16 cellular contexts compared by ENCODE assay signal in genomic region chr2:237431856-237432255, GRCh38. TPM values are rescaled to one million over a fixed set of nuclear protein-coding genes. Genes with fewer than 3 reads are reported as not detected.
DNase-seq lines count a peak whose midpoint lies in the region; ATAC-seq and TF ChIP-seq lines count a peak whose summit lies in the region.
"Had no signal": no experiment of that assay in that cellular context is flagged by ENCODE, and none has a peak within 500 bp of the region (broad histone marks: within the 10 kb centered on the region; RNA-seq: fewer than 3 reads in every experiment).

No MANE protein-coding gene starts in this region.

- no peaks in the 10 kb centered on the region for H3K9me2 ChIP-seq in HCT116 (ENCODE audit: insufficient read depth)

- H3K9me3 ChIP-seq in HCT116 (ENCODE audit: control insufficient read depth in 1 of 2, insufficient read depth in 1 of 2, low read depth in 1 of 2, low read length in 2 of 2) (no peaks in the 10 kb centered on the region), Caco-2 (no peaks in the 10 kb centered on the region)
- no peaks in the 10 kb centered on the region for H3K9me3 ChIP-seq in naive thymus-derived CD4-positive, alpha-beta T cell (ENCODE audit: control insufficient read depth in 2 of 3, low read length in 3 of 3)
- H3K9me3 ChIP-seq: esophagus squamous epithelium, left ventricle myocardium inferior had no signal

- TF ChIP-seq CTCF in HCT116 (IDR thresholded peaks at IDR 0.05 in 2 of 3, conservative IDR thresholded peaks at IDR 0.05 in 1 of 3; ENCODE audit: borderline replicate concordance in 1 of 3, insufficient read depth in 1 of 3, low read depth in 2 of 3, low read length in 2 of 3) (no peak), Caco-2 (IDR thresholded peaks at IDR 0.05; ENCODE audit: insufficient read depth in 1 of 2, low read depth in 1 of 2, low read length in 1 of 2, severe bottlenecking in 1 of 2, unreplicated experiment in 1 of 2) (no peak)

- ATAC-seq in HCT116 (no peak), HG03095 (IDR thresholded peaks at IDR 0.05; ENCODE audit: unreplicated experiment) (no peak)
- ATAC-seq in activated naive CD8-positive, alpha-beta T cell treated with anti-CD3 and anti-CD28 coated beads, Interleukin-2, amount 50 U/mL, for 24 hours, result no peak
- ATAC-seq in naive thymus-derived CD4-positive, alpha-beta T cell, result no peak

- no peak overlapping the region for H3K9ac ChIP-seq in HCT116 (ENCODE audit: low read length)

- no peaks in the 10 kb centered on the region for H4K20me1 ChIP-seq in HCT116 (ENCODE audit: insufficient read depth)

- H3K27ac Mint-ChIP-seq in activated CD4-positive, alpha-beta T cell treated with anti-CD3 and anti-CD28 coated beads, Interleukin-2, amount 10 ng/mL, durations not matched to agents 24 days and 14 days, result peak overlapping the region; percentile 95
- peak overlapping the region; percentile 97 for H3K27ac Mint-ChIP-seq in activated naive CD8-positive, alpha-beta T cell treated with anti-CD3 and anti-CD28 coated beads, Interleukin-2, amount 50 U/mL, for 24 hours
- peak overlapping the region; percentile 16 to 100 (median 95) for H3K27ac Mint-ChIP-seq in naive thymus-derived CD4-positive, alpha-beta T cell
- no peak overlapping the region for H3K27ac Mint-ChIP-seq in Caco-2 (ENCODE audit: unreplicated experiment)

- H3K4me3 Mint-ChIP-seq in activated CD4-positive, alpha-beta T cell treated with anti-CD3 and anti-CD28 coated beads, Interleukin-2, amount 10 ng/mL, durations not matched to agents 24 days and 14 days, result peak overlapping the region; percentile 89
- H3K4me3 Mint-ChIP-seq in activated naive CD8-positive, alpha-beta T cell treated with anti-CD3 and anti-CD28 coated beads, Interleukin-2, amount 50 U/mL, for 24 hours, result peak overlapping the region; percentile 84
- H3K4me3 Mint-ChIP-seq in naive thymus-derived CD4-positive, alpha-beta T cell, result peak overlapping the region; percentile 6 to 83 (median 72)
- no peak overlapping the region for H3K4me3 Mint-ChIP-seq in Caco-2 (ENCODE audit: unreplicated experiment)

- no peak for TF ChIP-seq POLR2A in HCT116 (IDR thresholded peaks at IDR 0.05; ENCODE audit: borderline replicate concordance, extremely low read depth, insufficient read depth, insufficient read length)

- no peak overlapping the region for H3K27ac ChIP-seq in HCT116 (ENCODE audit: low read depth, low read length)
- H3K27ac ChIP-seq in naive thymus-derived CD4-positive, alpha-beta T cell (ENCODE audit: low read depth, low read length), result peak overlapping the region; percentile 64
- H3K27ac ChIP-seq: left ventricle myocardium inferior had no signal

- no peak for TF ChIP-seq RAD21 in HCT116 (IDR thresholded peaks at IDR 0.05; ENCODE audit: low read depth)

- peaks cover 27% of the 10 kb centered on the region for H3K36me3 Mint-ChIP-seq in activated CD4-positive, alpha-beta T cell treated with anti-CD3 and anti-CD28 coated beads, Interleukin-2, amount 10 ng/mL, durations not matched to agents 24 days and 14 days (ENCODE audit: low read depth)
- peaks cover 16% of the 10 kb centered on the region for H3K36me3 Mint-ChIP-seq in activated naive CD8-positive, alpha-beta T cell treated with anti-CD3 and anti-CD28 coated beads, Interleukin-2, amount 50 U/mL, for 24 hours (ENCODE audit: low read depth)
- H3K36me3 Mint-ChIP-seq in naive thymus-derived CD4-positive, alpha-beta T cell, result peaks cover 0 to 2% (median 0%) of the 10 kb centered on the region in 5 donors
- no peaks in the 10 kb centered on the region for H3K36me3 Mint-ChIP-seq in Caco-2 (ENCODE audit: insufficient read depth, unreplicated experiment)

- H3K4me2 ChIP-seq in HCT116 (ENCODE audit: low read length), result peak overlapping the region; percentile 61; the same call in 1 of the 2 replicates

- H3K36me3 ChIP-seq in HCT116 (ENCODE audit: control insufficient read depth in 1 of 2, insufficient read depth in 2 of 2, low read length in 2 of 2) (no peaks in the 10 kb centered on the region), Caco-2 (ENCODE audit: control insufficient read depth, insufficient read depth, low read length) (no peaks in the 10 kb centered on the region)
- no peaks in the 10 kb centered on the region for H3K36me3 ChIP-seq in naive thymus-derived CD4-positive, alpha-beta T cell (ENCODE audit: control insufficient read depth in 2 of 3, insufficient read depth in 3 of 3, low read length in 3 of 3)
- H3K36me3 ChIP-seq: esophagus squamous epithelium, left ventricle myocardium inferior had no signal

- intact Hi-C loops in activated CD4-positive, alpha-beta T cell treated with anti-CD3 and anti-CD28 coated beads, Interleukin-2, amount 10 ng/mL, durations not matched to agents 24 days and 14 days (cut with micrococcal nuclease), result loop anchor here (10.0 kb wide), 2 partner anchors 573 to 887 kb away; no protein-coding TSS in a partner anchor
- intact Hi-C loops in HCT116 (cut with micrococcal nuclease) (no loop called here), Caco-2 (cut with micrococcal nuclease; ENCODE audit: unreplicated experiment) (no loop called here)
- intact Hi-C loops in naive thymus-derived CD4-positive, alpha-beta T cell (cut with micrococcal nuclease), result loop anchor here in 1 of 2 donors (5.0 kb wide), 2 partner anchors 265 to 630 kb away; partner anchors contain the start of gene SCLY

- no peaks in the 10 kb centered on the region for H3K27me3 Mint-ChIP-seq in activated CD4-positive, alpha-beta T cell treated with anti-CD3 and anti-CD28 coated beads, Interleukin-2, amount 10 ng/mL, durations not matched to agents 24 days and 14 days
- H3K27me3 Mint-ChIP-seq in activated naive CD8-positive, alpha-beta T cell treated with anti-CD3 and anti-CD28 coated beads, Interleukin-2, amount 50 U/mL, for 24 hours, result peaks cover 3% of the 10 kb centered on the region
- H3K27me3 Mint-ChIP-seq in naive thymus-derived CD4-positive, alpha-beta T cell, result no peaks in the 10 kb centered on the region
- H3K27me3 Mint-ChIP-seq in Caco-2 (ENCODE audit: insufficient read depth, unreplicated experiment), result peaks cover 11% of the 10 kb centered on the region

- BruUV-seq in HCT116 (replicated peaks; lab: Mats Ljungman, UMichigan) (no TSS peak), Caco-2 (replicated peaks; lab: Mats Ljungman, UMichigan) (no TSS peak)

- H3K4me3 ChIP-seq in HCT116 (replicated peaks in 1 of 2; ENCODE audit: low read depth in 1 of 2, low read length in 2 of 2), result no peak overlapping the region
- no peak overlapping the region for H3K4me3 ChIP-seq in naive thymus-derived CD4-positive, alpha-beta T cell (ENCODE audit: low read length)
- no peak overlapping the region for H3K4me3 ChIP-seq in Caco-2 (ENCODE audit: low read depth, low read length)
- H3K4me3 ChIP-seq: left ventricle myocardium inferior had no signal

- H3K4me1 ChIP-seq in HCT116 (ENCODE audit: control insufficient read depth in 1 of 2, insufficient read depth in 2 of 2, low read length in 2 of 2) (peaks cover 0 to 23% of the 10 kb centered on the region in 2 experiments; a peak in 2 of 4 replicates), Caco-2 (no peaks in the 10 kb centered on the region)
- H3K4me1 ChIP-seq in naive thymus-derived CD4-positive, alpha-beta T cell (ENCODE audit: control insufficient read depth in 2 of 2, insufficient read depth in 2 of 2, low read length in 2 of 2), result peaks cover 54 to 90% of the 10 kb centered on the region in 2 donors

- H3K79me2 ChIP-seq in HCT116 (ENCODE audit: insufficient read depth, low read length), result no peaks in the 10 kb centered on the region

- POLR2A ChIA-PET in HCT116 (lab: Charles Lee) (no interaction called here), Caco-2 (lab: Charles Lee) (no interaction called here)
- POLR2A ChIA-PET in naive thymus-derived CD4-positive, alpha-beta T cell (lab: Charles Lee), result interaction anchor here (1.2 to 4.2 kb wide), 3 partner anchors 10 to 42 kb away, joined by 5 to 17 read pairs (median 5); no protein-coding TSS in a partner anchor

- DNase-seq in activated CD4-positive, alpha-beta T cell treated with anti-CD3 and anti-CD28 coated beads, Interleukin-2, amount 10 ng/mL, durations not matched to agents 24 days and 14 days, result no peak
- DNase-seq in activated CD4-positive, alpha-beta T cell treated with anti-CD3 and anti-CD28 coated beads for 4 hours, result no peak
- no peak for DNase-seq in HCT116 (ENCODE audit: low read depth, low spot score)
- no peak for DNase-seq in activated naive CD8-positive, alpha-beta T cell treated with anti-CD3 and anti-CD28 coated beads, Interleukin-2, amount 50 U/mL, for 24 hours
- no peak for DNase-seq in naive thymus-derived CD4-positive, alpha-beta T cell
- no peak for DNase-seq in Caco-2
- DNase-seq in cerebellar cortex (ENCODE audit: low spot score), result no peak
- DNase-seq: activated CD8-positive, alpha-beta memory T cell treated with anti-CD3 and anti-CD28 coated beads, Interleukin-2, amount 50 U/mL, for 48 hours; anterior cingulate cortex; cortex of kidney; esophagus squamous epithelium; KG1; left ventricle myocardium inferior; SIG-M5 had no signal

- H3K4me1 Mint-ChIP-seq in activated CD4-positive, alpha-beta T cell treated with anti-CD3 and anti-CD28 coated beads, Interleukin-2, amount 10 ng/mL, durations not matched to agents 24 days and 14 days, result peaks cover 87% of the 10 kb centered on the region
- peaks cover 99% of the 10 kb centered on the region for H3K4me1 Mint-ChIP-seq in activated naive CD8-positive, alpha-beta T cell treated with anti-CD3 and anti-CD28 coated beads, Interleukin-2, amount 50 U/mL, for 24 hours
- H3K4me1 Mint-ChIP-seq in naive thymus-derived CD4-positive, alpha-beta T cell, result peaks cover 62 to 100% (median 97%) of the 10 kb centered on the region in 7 donors
- no peaks in the 10 kb centered on the region for H3K4me1 Mint-ChIP-seq in Caco-2 (ENCODE audit: low read depth, unreplicated experiment)

- H2AFZ ChIP-seq in HCT116 (ENCODE audit: low read depth, low read length, poor library complexity, severe bottlenecking), result no peak overlapping the region

- CTCF ChIA-PET in HCT116 (lab: Charles Lee) (interaction anchor here (1.0 kb wide), 1 partner anchor 10 kb away, joined by 4 read pairs; no protein-coding TSS in a partner anchor), Caco-2 (lab: Charles Lee) (no interaction called here)
- CTCF ChIA-PET in naive thymus-derived CD4-positive, alpha-beta T cell (lab: Charles Lee), result interaction anchor here (1.4 kb wide), 1 partner anchor 10 kb away, joined by 9 read pairs; no protein-coding TSS in a partner anchor

- peaks cover 7% of the 10 kb centered on the region for H3K9me3 Mint-ChIP-seq in activated CD4-positive, alpha-beta T cell treated with anti-CD3 and anti-CD28 coated beads, Interleukin-2, amount 10 ng/mL, durations not matched to agents 24 days and 14 days
- H3K9me3 Mint-ChIP-seq in activated naive CD8-positive, alpha-beta T cell treated with anti-CD3 and anti-CD28 coated beads, Interleukin-2, amount 50 U/mL, for 24 hours, result peaks cover 5% of the 10 kb centered on the region
- H3K9me3 Mint-ChIP-seq in naive thymus-derived CD4-positive, alpha-beta T cell, result peaks cover 0 to 6% (median 0%) of the 10 kb centered on the region in 11 donors
- H3K9me3 Mint-ChIP-seq in Caco-2 (ENCODE audit: unreplicated experiment), result peaks cover 8% of the 10 kb centered on the region

- H3K27me3 ChIP-seq in HCT116 (ENCODE audit: insufficient read depth, low read length) (no peaks in the 10 kb centered on the region; the same call in 1 of the 2 replicates), Caco-2 (replicated peaks; ENCODE audit: control insufficient read depth, insufficient read depth, low read length) (no peaks in the 10 kb centered on the region)
- H3K27me3 ChIP-seq in naive thymus-derived CD4-positive, alpha-beta T cell (ENCODE audit: control insufficient read depth in 2 of 2, insufficient read depth in 2 of 2, low read length in 2 of 2), result no peaks in the 10 kb centered on the region

- RAD21 ChIA-PET in HCT116 (lab: Charles Lee; ENCODE audit: low non-redundant PET in 1 of 2, low total read pairs in 2 of 2, uncharacterized antibody in 2 of 2, unreplicated experiment in 2 of 2), result no interaction called here

RNA-seq across cellular contexts. Expression of gene COL6A3, which starts 17.9 kb away (rescaled TPM):
- total RNA-seq in activated CD4-positive, alpha-beta T cell treated with anti-CD3 and anti-CD28 coated beads, Interleukin-2, amount 10 ng/mL, durations not matched to agents 24 days and 14 days, result 27.6 and 28.7 TPM in 2 replicates
- total RNA-seq in HCT116 (2021; ENCODE audit: unreplicated experiment), result 1.2 TPM
- 0.30 and 0.32 TPM in 2 replicates for polyA plus RNA-seq in HCT116 (2012)
- 1 to 10 TPM; 1.6 to 3.1 (median 2.2) TPM for total RNA-seq in naive thymus-derived CD4-positive, alpha-beta T cell
- polyA plus RNA-seq in naive thymus-derived CD4-positive, alpha-beta T cell, result under 1 TPM; 0.02 to 0.74 TPM
- total RNA-seq in Caco-2 (2022), result 0.73 and 2.1 TPM in 2 replicates

RNA-seq across cellular contexts. Expression of gene MLPH, which starts 55.2 kb away (rescaled TPM):
- not detected in 2 replicates for total RNA-seq in activated CD4-positive, alpha-beta T cell treated with anti-CD3 and anti-CD28 coated beads, Interleukin-2, amount 10 ng/mL, durations not matched to agents 24 days and 14 days
- total RNA-seq in HCT116 (2021; ENCODE audit: unreplicated experiment) (81.4 TPM), Caco-2 (2022) (not detected in 2 replicates)
- 104 and 111 TPM in 2 replicates for polyA plus RNA-seq in HCT116 (2012)
- not detected for total RNA-seq in naive thymus-derived CD4-positive, alpha-beta T cell
- not detected for polyA plus RNA-seq in naive thymus-derived CD4-positive, alpha-beta T cell
- total RNA-seq: A673 had no signal

Comparison
In these comparisons a context has a peak if more than half of its experiments do, and no peak if none do; other contexts are left out.
1. RNA of gene MLPH, which starts 55.2 kb away (total RNA-seq): 81.4 TPM in HCT116 (single experiment); not detected in activated CD4-positive, alpha-beta T cell treated with anti-CD3 and anti-CD28 coated beads, Interleukin-2, amount 10 ng/mL, durations not matched to agents 24 days and 14 days, not detected in Caco-2 and not detected in naive thymus-derived CD4-positive, alpha-beta T cell; every median in the first group is over 10 times any median in the second.